In genomic region chr10:58299580-58299979, GRCh38 we compare ENCODE assay signal across 7 cellular contexts. TPM values are rescaled to one million over a fixed set of nuclear protein-coding genes. Genes with fewer than 3 reads are reported as not detected.
DNase-seq lines count a peak whose midpoint lies in the region; ATAC-seq, FAIRE-seq and TF ChIP-seq lines count a peak whose summit lies in the region.

No MANE protein-coding gene starts in this region.

- H3K4me2 ChIP-seq in astrocyte (ENCODE audit: low read length), result no peak overlapping the region

- no peaks in the 10 kb centered on the region for H3K36me3 ChIP-seq in astrocyte (ENCODE audit: insufficient read depth, low read length)

- H3K27me3 Mint-ChIP-seq in astrocyte (ENCODE audit: low read depth, unreplicated experiment), result no peaks in the 10 kb centered on the region

- TF ChIP-seq CTCF in GM10266 (IDR thresholded peaks at IDR 0.05; ENCODE audit: control insufficient read depth, insufficient read depth, low read depth, missing control alignments) (peak; percentile 79), astrocyte (IDR thresholded peaks at IDR 0.05; ENCODE audit: insufficient read depth, low read depth, low read length) (peak; percentile 90)

- DNase-seq in GM10266 (ENCODE audit: extremely low spot score) (peak; percentile 39), Kasumi-1 (lab: John Stamatoyannopoulos, UW) (peak; percentile 93 to 99), T-helper 2 cell (peak in 4 of 5 experiments; percentile 19 to 55 (median 32)), astrocyte (ENCODE audit: low read depth) (peak; percentile 36), hypothalamus (lab: John Stamatoyannopoulos, UW) (peak in 27 of 51 donors; percentile 0 to 54 (median 9))
- peak; percentile 23 to 59 (median 42) for DNase-seq in stimulated activated CD4-positive, alpha-beta T cell treated with anti-CD3 and anti-CD28 coated beads, Interleukin-12 subunit alpha, Interleukin-12 subunit beta, amount 100 ng/mL, for 48 hours (ENCODE audit: low read depth in 2 of 3, low spot score in 1 of 3)

- H3K4me1 Mint-ChIP-seq in astrocyte (ENCODE audit: low read depth, unreplicated experiment), result no peaks in the 10 kb centered on the region

- H3K27ac ChIP-seq in astrocyte (ENCODE audit: low read depth, low read length), result no peak overlapping the region

- no peak overlapping the region for H3K9ac ChIP-seq in astrocyte (ENCODE audit: low read length)

- H3K9me3 Mint-ChIP-seq in astrocyte (ENCODE audit: unreplicated experiment), result no peaks in the 10 kb centered on the region

- H4K20me1 ChIP-seq in astrocyte (ENCODE audit: insufficient read depth, low read length), result no peaks in the 10 kb centered on the region

- H3K36me3 Mint-ChIP-seq in astrocyte (ENCODE audit: low read depth, unreplicated experiment), result no peaks in the 10 kb centered on the region

- H3K9me3 ChIP-seq in astrocyte (ENCODE audit: insufficient read depth, low read depth, low read length), result no peaks in the 10 kb centered on the region

- H3K4me3 ChIP-seq in astrocyte (ENCODE audit: insufficient read depth, low read depth, low read length), result no peak overlapping the region

- no peak overlapping the region for H3K27ac Mint-ChIP-seq in astrocyte (ENCODE audit: unreplicated experiment)

- peak; percentile 97 for ATAC-seq in GM21786 (IDR thresholded peaks at IDR 0.05; ENCODE audit: unreplicated experiment)

- no peaks in the 10 kb centered on the region for H3K4me1 ChIP-seq in astrocyte (ENCODE audit: insufficient read depth, low read length)

- H2AFZ ChIP-seq in astrocyte (ENCODE audit: low read depth, low read length), result no peak overlapping the region

- H3K27me3 ChIP-seq in astrocyte (ENCODE audit: insufficient read depth, low read length), result no peaks in the 10 kb centered on the region

- no peak overlapping the region for H3K4me3 Mint-ChIP-seq in astrocyte (ENCODE audit: unreplicated experiment)

- no peaks in the 10 kb centered on the region for H3K79me2 ChIP-seq in astrocyte (ENCODE audit: insufficient read depth, low read length)

- no peak for FAIRE-seq in astrocyte (lab: Jason Lieb, UNC)

RNA-seq across cellular contexts. Expression of gene CISD1, which starts 30.6 kb away (rescaled TPM):
- 32.2 and 36.3 TPM in 2 replicates for total RNA-seq in astrocyte

RNA-seq across cellular contexts. Expression of gene IPMK, which starts 31.9 kb away (rescaled TPM):
- 5.6 and 6.8 TPM in 2 replicates for total RNA-seq in astrocyte

RNA-seq across cellular contexts. Expression of gene UBE2D1, which starts 35.2 kb away (rescaled TPM):
- total RNA-seq in astrocyte, result 18.4 and 22.1 TPM in 2 replicates

Comparison
In these comparisons a context has a peak if more than half of its experiments do, and no peak if none do; other contexts are left out.
1. DNase-seq: peak in every context shown above with its lines; median percentile 96 in Kasumi-1; 42 in stimulated activated CD4-positive, alpha-beta T cell treated with anti-CD3 and anti-CD28 coated beads, Interleukin-12 subunit alpha, Interleukin-12 subunit beta, amount 100 ng/mL, for 48 hours; 39 in GM10266; 36 in astrocyte; 32 in T-helper 2 cell; 9 in hypothalamus.